In the genomic region with DNA sequence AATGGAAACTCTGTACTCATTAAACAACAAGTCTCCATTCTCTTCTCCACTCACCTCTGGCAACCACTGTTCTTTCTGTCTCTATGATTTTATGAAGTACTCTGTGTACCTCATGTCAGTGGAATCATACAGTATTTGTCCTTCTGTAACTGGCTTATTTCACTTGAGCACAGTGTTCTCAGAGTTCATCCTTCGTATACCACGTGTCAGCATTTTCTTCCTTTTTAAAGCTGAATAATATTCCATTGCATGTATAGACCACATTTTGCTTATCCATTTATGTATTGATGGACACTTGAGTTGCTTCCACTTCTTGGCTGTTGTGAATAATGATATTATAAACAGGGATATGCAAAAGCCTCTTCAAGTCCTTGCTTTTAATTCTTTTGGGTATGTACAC, we compare ENCODE assay signal across 3 cellular contexts.
A peak's percentile ranks its signal among the peaks of the same experiment; 100 is the strongest.
TF ChIP-seq lines count a peak whose summit lies in the region.

No MANE protein-coding gene starts in this region.

TF ChIP-seq in A549, 52 proteins besides CTCF, POLR2A, EP300 and RAD21:
- TF ChIP-seq MAFK (IDR thresholded peaks at IDR 0.05; ENCODE audit: partially characterized antibody) (peak; percentile 66), RARB (CRISPR knock-in tag; IDR thresholded peaks at IDR 0.05) (no peak)

TF ChIP-seq in IMR-90, 13 proteins besides CTCF, POLR2A, EP300 and RAD21:
- TF ChIP-seq RCOR1 (IDR thresholded peaks at IDR 0.05; ENCODE audit: insufficient replicate concordance, low read length), result no peak
- TF ChIP-seq MAFK (IDR thresholded peaks at IDR 0.05; ENCODE audit: low read depth, low read length), result peak; percentile 81
- no peak for TF ChIP-seq CHD1 (IDR thresholded peaks at IDR 0.05; ENCODE audit: low read depth, low read length)
TF ChIP-seq in IMR-90: peak in this region for 1.

TF ChIP-seq in K562, 482 proteins besides CTCF, POLR2A, EP300 and RAD21:
- TF ChIP-seq ZNF316 (IDR thresholded peaks at IDR 0.05) (peak; percentile 80), KLF16 (IDR thresholded peaks at IDR 0.05) (no peak), CEBPB (tag; IDR thresholded peaks at IDR 0.05) (no peak), C11orf30 (IDR thresholded peaks at IDR 0.05; ENCODE audit: low read depth) (peak; percentile 36; the same call in 1 of the 2 replicates), ZNF444 (CRISPR knock-in tag; IDR thresholded peaks at IDR 0.05) (no peak), MAFF (IDR thresholded peaks at IDR 0.05; ENCODE audit: low read length) (peak; percentile 44; the same call in 1 of the 2 replicates), E2F3 (CRISPR knock-in tag; IDR thresholded peaks at IDR 0.05) (no peak), WHSC1 (IDR thresholded peaks at IDR 0.05; ENCODE audit: low read length) (no peak), MAFK (IDR thresholded peaks at IDR 0.05; ENCODE audit: low read length) (0 out of 2 replicates have a peak, but pooled peaks have one; percentile 26), MAFG (tag; conservative IDR thresholded peaks at IDR 0.05) (peak; percentile 66)
- TF ChIP-seq, protein P1, sequence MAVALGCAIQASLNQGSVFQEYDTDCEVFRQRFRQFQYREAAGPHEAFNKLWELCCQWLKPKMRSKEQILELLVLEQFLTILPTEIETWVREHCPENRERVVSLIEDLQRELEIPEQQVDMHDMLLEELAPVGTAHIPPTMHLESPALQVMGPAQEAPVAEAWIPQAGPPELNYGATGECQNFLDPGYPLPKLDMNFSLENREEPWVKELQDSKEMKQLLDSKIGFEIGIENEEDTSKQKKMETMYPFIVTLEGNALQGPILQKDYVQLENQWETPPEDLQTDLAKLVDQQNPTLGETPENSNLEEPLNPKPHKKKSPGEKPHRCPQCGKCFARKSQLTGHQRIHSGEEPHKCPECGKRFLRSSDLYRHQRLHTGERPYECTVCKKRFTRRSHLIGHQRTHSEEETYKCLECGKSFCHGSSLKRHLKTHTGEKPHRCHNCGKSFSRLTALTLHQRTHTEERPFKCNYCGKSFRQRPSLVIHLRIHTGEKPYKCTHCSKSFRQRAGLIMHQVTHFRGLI (CRISPR knock-in tag; IDR thresholded peaks at IDR 0.05), result no peak
- TF ChIP-seq, protein P2, sequence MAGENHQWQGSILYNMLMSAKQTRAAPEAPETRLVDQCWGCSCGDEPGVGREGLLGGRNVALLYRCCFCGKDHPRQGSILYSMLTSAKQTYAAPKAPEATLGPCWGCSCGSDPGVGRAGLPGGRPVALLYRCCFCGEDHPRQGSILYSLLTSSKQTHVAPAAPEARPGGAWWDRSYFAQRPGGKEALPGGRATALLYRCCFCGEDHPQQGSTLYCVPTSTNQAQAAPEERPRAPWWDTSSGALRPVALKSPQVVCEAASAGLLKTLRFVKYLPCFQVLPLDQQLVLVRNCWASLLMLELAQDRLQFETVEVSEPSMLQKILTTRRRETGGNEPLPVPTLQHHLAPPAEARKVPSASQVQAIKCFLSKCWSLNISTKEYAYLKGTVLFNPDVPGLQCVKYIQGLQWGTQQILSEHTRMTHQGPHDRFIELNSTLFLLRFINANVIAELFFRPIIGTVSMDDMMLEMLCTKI (IDR thresholded peaks at IDR 0.05; ENCODE audit: partially characterized antibody), result no peak
- TF ChIP-seq, protein P3, sequence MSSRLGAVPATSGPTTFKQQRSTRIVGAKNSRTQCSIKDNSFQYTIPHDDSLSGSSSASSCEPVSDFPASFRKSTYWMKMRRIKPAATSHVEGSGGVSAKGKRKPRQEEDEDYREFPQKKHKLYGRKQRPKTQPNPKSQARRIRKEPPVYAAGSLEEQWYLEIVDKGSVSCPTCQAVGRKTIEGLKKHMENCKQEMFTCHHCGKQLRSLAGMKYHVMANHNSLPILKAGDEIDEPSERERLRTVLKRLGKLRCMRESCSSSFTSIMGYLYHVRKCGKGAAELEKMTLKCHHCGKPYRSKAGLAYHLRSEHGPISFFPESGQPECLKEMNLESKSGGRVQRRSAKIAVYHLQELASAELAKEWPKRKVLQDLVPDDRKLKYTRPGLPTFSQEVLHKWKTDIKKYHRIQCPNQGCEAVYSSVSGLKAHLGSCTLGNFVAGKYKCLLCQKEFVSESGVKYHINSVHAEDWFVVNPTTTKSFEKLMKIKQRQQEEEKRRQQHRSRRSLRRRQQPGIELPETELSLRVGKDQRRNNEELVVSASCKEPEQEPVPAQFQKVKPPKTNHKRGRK (tag; IDR thresholded peaks at IDR 0.05), result no peak
- TF ChIP-seq, protein P4, sequence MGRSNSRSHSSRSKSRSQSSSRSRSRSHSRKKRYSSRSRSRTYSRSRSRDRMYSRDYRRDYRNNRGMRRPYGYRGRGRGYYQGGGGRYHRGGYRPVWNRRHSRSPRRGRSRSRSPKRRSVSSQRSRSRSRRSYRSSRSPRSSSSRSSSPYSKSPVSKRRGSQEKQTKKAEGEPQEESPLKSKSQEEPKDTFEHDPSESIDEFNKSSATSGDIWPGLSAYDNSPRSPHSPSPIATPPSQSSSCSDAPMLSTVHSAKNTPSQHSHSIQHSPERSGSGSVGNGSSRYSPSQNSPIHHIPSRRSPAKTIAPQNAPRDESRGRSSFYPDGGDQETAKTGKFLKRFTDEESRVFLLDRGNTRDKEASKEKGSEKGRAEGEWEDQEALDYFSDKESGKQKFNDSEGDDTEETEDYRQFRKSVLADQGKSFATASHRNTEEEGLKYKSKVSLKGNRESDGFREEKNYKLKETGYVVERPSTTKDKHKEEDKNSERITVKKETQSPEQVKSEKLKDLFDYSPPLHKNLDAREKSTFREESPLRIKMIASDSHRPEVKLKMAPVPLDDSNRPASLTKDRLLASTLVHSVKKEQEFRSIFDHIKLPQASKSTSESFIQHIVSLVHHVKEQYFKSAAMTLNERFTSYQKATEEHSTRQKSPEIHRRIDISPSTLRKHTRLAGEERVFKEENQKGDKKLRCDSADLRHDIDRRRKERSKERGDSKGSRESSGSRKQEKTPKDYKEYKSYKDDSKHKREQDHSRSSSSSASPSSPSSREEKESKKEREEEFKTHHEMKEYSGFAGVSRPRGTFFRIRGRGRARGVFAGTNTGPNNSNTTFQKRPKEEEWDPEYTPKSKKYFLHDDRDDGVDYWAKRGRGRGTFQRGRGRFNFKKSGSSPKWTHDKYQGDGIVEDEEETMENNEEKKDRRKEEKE (IDR thresholded peaks at IDR 0.05; ENCODE audit: borderline replicate concordance in 1 of 2, control insufficient read depth in 1 of 2, low read depth in 2 of 2, low read length in 1 of 2), result no peak
